20 cellular contexts compared by ENCODE assay signal in the genomic region with DNA sequence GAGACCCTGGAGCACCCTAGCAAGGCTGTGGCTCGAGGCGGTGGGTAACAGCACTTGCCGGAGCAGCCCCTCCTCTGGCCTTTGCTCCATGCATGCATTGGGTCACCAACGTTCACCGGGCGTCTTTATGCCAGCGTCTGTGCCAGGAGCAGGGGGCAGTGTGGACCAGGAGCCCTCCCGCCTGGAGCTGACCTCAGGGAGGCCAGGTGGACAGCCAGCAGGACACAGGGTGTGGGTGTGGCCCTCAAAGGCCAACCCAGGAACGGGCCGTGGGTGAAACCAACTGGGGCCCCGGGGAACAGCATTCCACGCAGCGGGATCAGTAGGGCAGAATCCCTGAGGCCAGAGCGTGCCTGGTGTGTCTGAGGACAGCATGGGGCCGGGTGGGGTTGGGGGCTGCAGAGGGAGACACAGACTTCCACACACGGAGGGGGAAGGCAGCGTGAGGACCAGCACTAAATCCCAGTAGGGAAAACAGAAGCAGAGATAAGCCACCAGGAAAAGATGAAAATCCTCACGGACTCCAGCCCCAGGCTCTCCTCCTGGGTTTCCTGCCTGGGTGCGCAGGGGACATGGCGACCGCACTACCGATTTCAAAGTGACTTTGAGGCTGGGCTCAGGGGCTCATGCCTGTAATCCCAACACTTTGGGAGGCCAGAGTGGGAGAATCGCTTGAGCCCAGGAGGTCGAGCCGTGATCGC. TPM values are rescaled to one million over a fixed set of nuclear protein-coding genes. Genes with fewer than 3 reads are reported as not detected.
A peak's percentile ranks its signal among the peaks of the same experiment; 100 is the strongest.
DNase-seq lines count a peak whose midpoint lies in the region; ATAC-seq lines count a peak whose summit lies in the region.
"Had no signal": no experiment of that assay in that cellular context is flagged by ENCODE, and none has a peak within 500 bp of the region (broad histone marks: within the 10 kb centered on the region; RNA-seq: fewer than 3 reads in every experiment).

No MANE protein-coding gene starts in this region.

- H3K4me1 Mint-ChIP-seq in activated naive CD4-positive, alpha-beta T cell treated with anti-CD3 and anti-CD28 coated beads for 36 hours (ENCODE audit: low read depth) = peaks cover 45% of the 10 kb centered on the region
- H3K4me1 Mint-ChIP-seq in effector memory CD8-positive, alpha-beta T cell (ENCODE audit: low read depth in 2 of 2) = peaks cover 15 to 23% of the 10 kb centered on the region in 2 donors

- 94% methylated on average over 26 of the region's 26 CpGs for WGBS in thymus

- H3K27me3 ChIP-seq in thymus (ENCODE audit: control insufficient read depth, insufficient read depth) = no peaks in the 10 kb centered on the region
- H3K27me3 ChIP-seq: body of pancreas had no signal

- H3K36me3 Mint-ChIP-seq in activated naive CD4-positive, alpha-beta T cell treated with anti-CD3 and anti-CD28 coated beads for 36 hours (ENCODE audit: low read depth) = peaks cover 29% of the 10 kb centered on the region
- peaks cover 21% of the 10 kb centered on the region for H3K36me3 Mint-ChIP-seq in effector memory CD8-positive, alpha-beta T cell (ENCODE audit: insufficient read depth)

- ATAC-seq in effector memory CD8-positive, alpha-beta T cell (replicated peaks) = no peak
- ATAC-seq: body of pancreas had no signal

- H3K4me3 ChIP-seq in thymus (ENCODE audit: low read length) = no peak overlapping the region
- H3K4me3 ChIP-seq: body of pancreas, coronary artery, GM23248 had no signal

- intact Hi-C loops in activated naive CD4-positive, alpha-beta T cell treated with anti-CD3 and anti-CD28 coated beads for 36 hours (cut with micrococcal nuclease) = loop anchor here (2.0 kb wide), 1 partner anchor 83 kb away; no protein-coding TSS in a partner anchor

- no peaks in the 10 kb centered on the region for H3K36me3 ChIP-seq in thymus (ENCODE audit: control insufficient read depth, insufficient read depth)

- H3K9me3 ChIP-seq in thymus (ENCODE audit: control insufficient read depth) = no peaks in the 10 kb centered on the region
- H3K9me3 ChIP-seq: body of pancreas, sigmoid colon had no signal

- peaks cover 2% of the 10 kb centered on the region for H3K9me3 Mint-ChIP-seq in activated naive CD4-positive, alpha-beta T cell treated with anti-CD3 and anti-CD28 coated beads for 36 hours
- H3K9me3 Mint-ChIP-seq in effector memory CD8-positive, alpha-beta T cell = no peaks in the 10 kb centered on the region

- DNase-seq in activated naive CD4-positive, alpha-beta T cell treated with anti-CD3 and anti-CD28 coated beads for 36 hours = no peak
- no peak for DNase-seq in activated naive CD4-positive, alpha-beta T cell treated with anti-CD3 and anti-CD28 coated beads, Interleukin-2, amount 50 U/mL, for 16 hours
- DNase-seq in RPMI7951 (ENCODE audit: low read depth) (peak; percentile 36), substantia nigra (lab: John Stamatoyannopoulos, UW) (no peak), NCI-H524 treated with DMSO at 0.1 percent for 48 hours (lab: John Stamatoyannopoulos, UW) (no peak)
- DNase-seq in effector memory CD8-positive, alpha-beta T cell = no peak
- DNase-seq: activated CD4-positive, alpha-beta T cell treated with anti-CD3 and anti-CD28 coated beads, Interleukin-2, amount 50 U/mL, for 1 hour; activated naive CD4-positive, alpha-beta T cell treated with Interleukin-2 at 50 U/mL for 16 hours; AML-193; body of pancreas; foreskin melanocyte; GM23248; NCI-H446 treated with DMSO at 0.1 percent for 48 hours; SIG-M5; sigmoid colon had no signal

- CTCF ChIA-PET in activated naive CD4-positive, alpha-beta T cell treated with anti-CD3 and anti-CD28 coated beads for 36 hours (lab: Charles Lee) = interaction anchor here (0.6 to 2.4 kb wide), 6 partner anchors 17 to 591 kb away, joined by 3 to 60 read pairs (median 3); no protein-coding TSS in a partner anchor

- peaks cover 17% of the 10 kb centered on the region for H3K4me1 ChIP-seq in thymus (ENCODE audit: control insufficient read depth, insufficient read depth, low read length)

- peak overlapping the region; percentile 97 for H3K27ac Mint-ChIP-seq in activated naive CD4-positive, alpha-beta T cell treated with anti-CD3 and anti-CD28 coated beads for 36 hours
- peak overlapping the region in 1 of 2 donors; percentile 73 for H3K27ac Mint-ChIP-seq in effector memory CD8-positive, alpha-beta T cell

- H3K4me3 Mint-ChIP-seq in activated naive CD4-positive, alpha-beta T cell treated with anti-CD3 and anti-CD28 coated beads for 36 hours = peak overlapping the region; percentile 29
- peak overlapping the region; percentile 53 to 67 for H3K4me3 Mint-ChIP-seq in effector memory CD8-positive, alpha-beta T cell

- H3K27me3 Mint-ChIP-seq in activated naive CD4-positive, alpha-beta T cell treated with anti-CD3 and anti-CD28 coated beads for 36 hours (ENCODE audit: low read depth) = no peaks in the 10 kb centered on the region
- no peaks in the 10 kb centered on the region for H3K27me3 Mint-ChIP-seq in effector memory CD8-positive, alpha-beta T cell

- H3K27ac ChIP-seq in thymus (ENCODE audit: low read depth) = peak overlapping the region; percentile 18
- H3K27ac ChIP-seq in substantia nigra (ENCODE audit: low read depth, low read length, poor library complexity, severe bottlenecking) = no peak overlapping the region
- H3K27ac ChIP-seq: body of pancreas, coronary artery, GM23248, sigmoid colon had no signal

RNA-seq across cellular contexts. Expression of a gene that starts 2.9 kb away (rescaled TPM):
- total RNA-seq in activated naive CD4-positive, alpha-beta T cell treated with anti-CD3 and anti-CD28 coated beads for 36 hours = 100 to 1,000 TPM; 635 to 646 TPM
- total RNA-seq in RPMI7951 (2014; rRNA removed; shearing (Covaris generic)) = not detected in 2 replicates
- polyA plus RNA-seq in thymus = 153 TPM
- total RNA-seq: body of pancreas, M059J, temporal lobe had no signal

RNA-seq across cellular contexts. Expression of a gene that starts 13.3 kb away (rescaled TPM):
- 1 to 10 TPM; 2.8 to 3.8 TPM for total RNA-seq in activated naive CD4-positive, alpha-beta T cell treated with anti-CD3 and anti-CD28 coated beads for 36 hours
- total RNA-seq in RPMI7951 (2014; rRNA removed; shearing (Covaris generic)) = 17.2 and 19.7 TPM in 2 replicates
- polyA plus RNA-seq in thymus = 11.7 TPM

RNA-seq across cellular contexts. Expression of a gene that starts 38.8 kb away (rescaled TPM):
- total RNA-seq in activated naive CD4-positive, alpha-beta T cell treated with anti-CD3 and anti-CD28 coated beads for 36 hours = under 1 TPM in 1 of 2 experiments, not detected in 1; 0.21 TPM
- 0.24 TPM in 1 of 2 replicates, not detected in the other for total RNA-seq in RPMI7951 (2014; rRNA removed; shearing (Covaris generic))
- polyA plus RNA-seq in thymus = 0.02 TPM
- total RNA-seq: body of pancreas, GM23248, osteocyte, sigmoid colon, temporal lobe had no signal
- polyA plus RNA-seq: GM23248 had no signal

RNA-seq across cellular contexts. Expression of a gene that starts 46.8 kb away (rescaled TPM):
- 100 to 1,000 TPM in 1 of 2 experiments, 10 to 100 TPM in 1; 99.8 to 100 TPM for total RNA-seq in activated naive CD4-positive, alpha-beta T cell treated with anti-CD3 and anti-CD28 coated beads for 36 hours
- 20.4 and 22.6 TPM in 2 replicates for total RNA-seq in RPMI7951 (2014; rRNA removed; shearing (Covaris generic))
- 113 TPM for polyA plus RNA-seq in thymus

RNA-seq across cellular contexts. Expression of a gene that starts 51.3 kb away (rescaled TPM):
- not detected for total RNA-seq in activated naive CD4-positive, alpha-beta T cell treated with anti-CD3 and anti-CD28 coated beads for 36 hours
- not detected in 2 replicates for total RNA-seq in RPMI7951 (2014; rRNA removed; shearing (Covaris generic))
- polyA plus RNA-seq in thymus = 0.07 TPM
- total RNA-seq: body of pancreas, GM23248, M059J, osteocyte, sigmoid colon, temporal lobe had no signal
- polyA plus RNA-seq: GM23248, sigmoid colon had no signal

Comparison
In these comparisons a context has a peak if more than half of its experiments do, and no peak if none do; other contexts are left out.
1. RNA of a gene that starts 2.9 kb away (total RNA-seq): 635 to 646 TPM in activated naive CD4-positive, alpha-beta T cell treated with anti-CD3 and anti-CD28 coated beads for 36 hours; not detected in RPMI7951; every median in the first group is over 100 times any median in the second.